ENCODE assay signal across 11 cellular contexts in genomic region chr10:117587036-117587435, GRCh38. TPM values are rescaled to one million over a fixed set of nuclear protein-coding genes. Genes with fewer than 3 reads are reported as not detected.
"Had no signal": no experiment of that assay in that cellular context is flagged by ENCODE, and none has a peak within 500 bp of the region (broad histone marks: within the 10 kb centered on the region; RNA-seq: fewer than 3 reads in every experiment).

No MANE protein-coding gene starts in this region.

- H3K9ac ChIP-seq: GM23248 had no signal

- H2AFZ ChIP-seq: GM23248, GM23338 had no signal

- H3K4me2 ChIP-seq: GM23338 had no signal

- H3K27ac ChIP-seq: GM23248 had no signal

- H3K4me1 ChIP-seq: HAP-1 had no signal

- H3K36me3 ChIP-seq: HAP-1 had no signal

- H3K9me3 ChIP-seq: HAP-1 had no signal

- H3K4me3 ChIP-seq: GM23248, GM23338, HAP-1 had no signal

- DNase-seq: GM23248, GOT3, H7, H9, HCEC 1CT, HFFc6 had no signal

- ATAC-seq: GM23338, HCT116 had no signal

RNA-seq across cellular contexts. Expression of gene EMX2, which starts 44.5 kb away (rescaled TPM):
- total RNA-seq: GM23338, H1, H4, H7, H9, HFFc6 had no signal
- polyA plus RNA-seq: GM23338, H1 had no signal
